Comparison of ENCODE assay signal across 19 cellular contexts in the genomic region with DNA sequence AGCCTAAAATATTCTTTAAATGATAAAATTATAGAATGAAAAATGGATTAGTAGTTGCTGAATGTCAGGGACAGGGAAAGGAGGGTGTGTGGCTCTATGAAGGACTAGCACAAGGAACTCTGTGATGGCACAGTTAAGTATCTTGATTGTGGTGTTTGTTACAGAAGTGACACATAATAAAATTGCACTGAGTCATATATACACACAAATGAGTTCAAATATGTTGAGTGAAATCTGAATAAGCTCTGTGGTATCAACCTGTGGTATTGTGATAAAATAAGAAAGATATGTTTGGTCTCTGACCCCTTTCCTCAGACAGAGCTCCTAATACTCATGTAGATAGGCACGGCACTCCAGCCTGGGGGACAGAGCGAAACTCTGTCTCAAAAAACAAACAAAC.
"Had no signal": no experiment of that assay in that cellular context is flagged by ENCODE, and none has a peak within 500 bp of the region (broad histone marks: within the 10 kb centered on the region; RNA-seq: fewer than 3 reads in every experiment).

No MANE protein-coding gene starts in this region.

- H3K36me3 ChIP-seq: ascending aorta, colonic mucosa, gastroesophageal sphincter, heart left ventricle, upper lobe of right lung had no signal

- H3K9me3 ChIP-seq: ascending aorta, colonic mucosa, gastroesophageal sphincter, upper lobe of right lung had no signal

- H3K4me1 ChIP-seq: ascending aorta, colonic mucosa, gastroesophageal sphincter, heart left ventricle, upper lobe of right lung had no signal

- H3K27me3 Mint-ChIP-seq: activated CD4-positive, alpha-beta T cell treated with anti-CD3 and anti-CD28 coated beads, Interleukin-2, amount 10 ng/mL, durations not matched to agents 24 days and 14 days; activated CD8-positive, alpha-beta T cell treated with anti-CD3 and anti-CD28 coated beads for 36 hours; T-cell had no signal

- DNase-seq: activated CD4-positive, alpha-beta T cell treated with anti-CD3 and anti-CD28 coated beads, Interleukin-2, amount 10 ng/mL, durations not matched to agents 24 days and 14 days; activated CD8-positive, alpha-beta T cell treated with anti-CD3 and anti-CD28 coated beads for 36 hours; activated effector memory CD4-positive, alpha-beta T cell treated with Interleukin-2 at 50 U/mL for 16 hours; activated naive CD4-positive, alpha-beta T cell treated with anti-CD3 and anti-CD28 coated beads, Interleukin-2, amount 50 U/mL, for 16 hours; activated T-cell treated with anti-CD3 and anti-CD28 coated beads, Interleukin-2, amount 50 U/mL, for 24 hours; caudate nucleus; colonic mucosa; erythroblast; heart left ventricle; nucleus accumbens; stimulated activated CD4-positive, alpha-beta T cell treated with anti-CD3 and anti-CD28 coated beads, Interleukin-4, amount 100 ng/mL, for 4 hours; stimulated activated naive B cell treated with anti-CD40 and anti-IgM and Interleukin-4, amounts not matched to agents 10 μg/mL and 1 μg/mL and 100 μg/mL, for 72 hours; T-cell; T-helper 9 cell; upper lobe of right lung had no signal

- H3K27ac ChIP-seq: ascending aorta, colonic mucosa, gastroesophageal sphincter, heart left ventricle, upper lobe of right lung had no signal

- H3K4me3 ChIP-seq: ascending aorta, colonic mucosa, gastroesophageal sphincter, heart left ventricle, upper lobe of right lung had no signal

- H3K9me3 Mint-ChIP-seq: activated CD4-positive, alpha-beta T cell treated with anti-CD3 and anti-CD28 coated beads, Interleukin-2, amount 10 ng/mL, durations not matched to agents 24 days and 14 days; activated CD8-positive, alpha-beta T cell treated with anti-CD3 and anti-CD28 coated beads for 36 hours; activated T-cell treated with anti-CD3 and anti-CD28 coated beads, Interleukin-2, amount 50 U/mL, for 24 hours; nephron; stimulated activated naive B cell treated with anti-CD40 and anti-IgM and Interleukin-4, amounts not matched to agents 10 μg/mL and 1 μg/mL and 100 μg/mL, for 72 hours; T-cell had no signal

- H3K4me3 Mint-ChIP-seq: activated CD4-positive, alpha-beta T cell treated with anti-CD3 and anti-CD28 coated beads, Interleukin-2, amount 10 ng/mL, durations not matched to agents 24 days and 14 days; activated CD8-positive, alpha-beta T cell treated with anti-CD3 and anti-CD28 coated beads for 36 hours; activated T-cell treated with anti-CD3 and anti-CD28 coated beads, Interleukin-2, amount 50 U/mL, for 24 hours; nephron; stimulated activated naive B cell treated with anti-CD40 and anti-IgM and Interleukin-4, amounts not matched to agents 10 μg/mL and 1 μg/mL and 100 μg/mL, for 72 hours; T-cell had no signal

- H3K36me3 Mint-ChIP-seq: stimulated activated naive B cell treated with anti-CD40 and anti-IgM and Interleukin-4, amounts not matched to agents 10 μg/mL and 1 μg/mL and 100 μg/mL, for 72 hours; T-cell had no signal

- H3K27me3 ChIP-seq: ascending aorta, colonic mucosa, gastroesophageal sphincter, heart left ventricle, upper lobe of right lung had no signal

- H3K4me1 Mint-ChIP-seq: activated CD4-positive, alpha-beta T cell treated with anti-CD3 and anti-CD28 coated beads, Interleukin-2, amount 10 ng/mL, durations not matched to agents 24 days and 14 days; stimulated activated naive B cell treated with anti-CD40 and anti-IgM and Interleukin-4, amounts not matched to agents 10 μg/mL and 1 μg/mL and 100 μg/mL, for 72 hours; T-cell had no signal

- FAIRE-seq: endometrium had no signal

- H3K27ac Mint-ChIP-seq: activated CD4-positive, alpha-beta T cell treated with anti-CD3 and anti-CD28 coated beads, Interleukin-2, amount 10 ng/mL, durations not matched to agents 24 days and 14 days; activated CD8-positive, alpha-beta T cell treated with anti-CD3 and anti-CD28 coated beads for 36 hours; activated T-cell treated with anti-CD3 and anti-CD28 coated beads, Interleukin-2, amount 50 U/mL, for 24 hours; nephron; stimulated activated naive B cell treated with anti-CD40 and anti-IgM and Interleukin-4, amounts not matched to agents 10 μg/mL and 1 μg/mL and 100 μg/mL, for 72 hours; T-cell had no signal
